1 cellular context compared by ENCODE assay signal in genomic region chr11:831951-832528, GRCh38.
TF ChIP-seq lines count a peak whose summit lies in the region.

No MANE protein-coding gene starts in this region.

TF ChIP-seq in HEK293, 187 proteins besides CTCF, POLR2A, EP300 and RAD21 (continued from another document):
- TF ChIP-seq, protein P1, sequence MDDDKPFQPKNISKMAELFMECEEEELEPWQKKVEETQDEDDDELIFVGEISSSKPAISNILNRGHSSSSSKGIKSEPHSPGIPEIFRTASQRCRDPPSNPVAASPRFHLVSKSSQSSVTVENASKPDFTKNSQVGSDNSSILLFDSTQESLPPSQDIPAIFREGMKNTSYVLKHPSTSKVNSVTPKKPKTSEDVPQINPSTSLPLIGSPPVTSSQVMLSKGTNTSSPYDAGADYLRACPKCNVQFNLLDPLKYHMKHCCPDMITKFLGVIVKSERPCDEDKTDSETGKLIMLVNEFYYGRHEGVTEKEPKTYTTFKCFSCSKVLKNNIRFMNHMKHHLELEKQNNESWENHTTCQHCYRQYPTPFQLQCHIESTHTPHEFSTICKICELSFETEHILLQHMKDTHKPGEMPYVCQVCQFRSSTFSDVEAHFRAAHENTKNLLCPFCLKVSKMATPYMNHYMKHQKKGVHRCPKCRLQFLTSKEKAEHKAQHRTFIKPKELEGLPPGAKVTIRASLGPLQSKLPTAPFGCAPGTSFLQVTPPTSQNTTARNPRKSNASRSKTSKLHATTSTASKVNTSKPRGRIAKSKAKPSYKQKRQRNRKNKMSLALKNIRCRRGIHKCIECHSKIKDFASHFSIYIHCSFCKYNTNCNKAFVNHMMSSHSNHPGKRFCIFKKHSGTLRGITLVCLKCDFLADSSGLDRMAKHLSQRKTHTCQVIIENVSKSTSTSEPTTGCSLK (tag by site-specific recombination; IDR thresholded peaks at IDR 0.05): no peak
